In the genomic region with DNA sequence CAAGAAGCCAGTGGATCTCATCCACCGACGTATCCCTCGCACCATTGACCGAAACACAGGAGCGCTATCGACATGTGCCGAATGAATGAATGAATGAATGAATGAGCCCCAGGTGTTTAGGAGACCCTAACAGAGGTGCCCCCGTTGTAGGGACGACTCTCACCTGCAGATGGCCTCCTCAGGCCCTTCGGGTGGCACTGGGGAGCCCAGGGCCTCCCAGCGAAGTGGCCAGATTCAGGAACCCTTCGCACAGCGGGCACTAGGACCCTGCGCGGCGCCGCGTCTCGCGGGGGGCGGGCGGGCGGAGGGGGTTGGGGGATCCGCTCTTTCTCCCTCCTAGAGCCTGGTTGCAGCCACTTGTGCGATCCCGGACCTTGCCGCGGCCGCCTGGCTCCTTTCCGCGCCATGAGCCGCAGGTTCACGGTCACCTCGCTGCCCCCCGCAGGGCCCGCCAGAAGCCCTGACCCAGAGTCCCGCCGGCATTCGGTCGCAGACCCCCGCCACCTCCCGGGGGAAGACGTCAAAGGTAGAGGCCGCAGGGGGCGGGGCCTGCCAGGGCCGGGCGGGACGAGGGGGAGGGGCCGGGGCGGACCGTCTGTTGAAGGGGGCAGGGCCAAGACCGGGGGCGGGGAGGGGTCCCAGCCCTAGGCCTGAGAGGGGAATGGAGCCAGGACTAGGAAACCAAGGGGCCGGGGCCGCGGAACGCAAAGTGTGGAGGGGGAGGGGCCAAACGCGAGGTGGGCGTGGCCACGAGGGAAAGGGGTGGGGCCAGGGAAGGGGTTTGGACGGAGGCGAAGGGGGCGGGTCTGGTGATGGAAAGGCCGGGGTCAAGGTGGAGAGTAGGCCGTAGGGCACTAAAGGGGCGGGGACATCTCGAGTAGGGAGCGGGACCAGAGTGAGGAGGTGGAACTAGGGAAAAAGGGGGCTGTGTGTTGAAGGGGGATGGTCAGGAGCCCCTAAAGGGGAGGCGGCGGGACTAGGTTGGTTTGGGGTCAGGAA, we compare ENCODE assay signal across 1 cellular context.
TF ChIP-seq lines count a peak whose summit lies in the region.

No MANE protein-coding gene starts in this region.

TF ChIP-seq in HepG2, 621 proteins besides CTCF, POLR2A, EP300 and RAD21 (continued from another document and continues in another):
- TF ChIP-seq, protein P1, sequence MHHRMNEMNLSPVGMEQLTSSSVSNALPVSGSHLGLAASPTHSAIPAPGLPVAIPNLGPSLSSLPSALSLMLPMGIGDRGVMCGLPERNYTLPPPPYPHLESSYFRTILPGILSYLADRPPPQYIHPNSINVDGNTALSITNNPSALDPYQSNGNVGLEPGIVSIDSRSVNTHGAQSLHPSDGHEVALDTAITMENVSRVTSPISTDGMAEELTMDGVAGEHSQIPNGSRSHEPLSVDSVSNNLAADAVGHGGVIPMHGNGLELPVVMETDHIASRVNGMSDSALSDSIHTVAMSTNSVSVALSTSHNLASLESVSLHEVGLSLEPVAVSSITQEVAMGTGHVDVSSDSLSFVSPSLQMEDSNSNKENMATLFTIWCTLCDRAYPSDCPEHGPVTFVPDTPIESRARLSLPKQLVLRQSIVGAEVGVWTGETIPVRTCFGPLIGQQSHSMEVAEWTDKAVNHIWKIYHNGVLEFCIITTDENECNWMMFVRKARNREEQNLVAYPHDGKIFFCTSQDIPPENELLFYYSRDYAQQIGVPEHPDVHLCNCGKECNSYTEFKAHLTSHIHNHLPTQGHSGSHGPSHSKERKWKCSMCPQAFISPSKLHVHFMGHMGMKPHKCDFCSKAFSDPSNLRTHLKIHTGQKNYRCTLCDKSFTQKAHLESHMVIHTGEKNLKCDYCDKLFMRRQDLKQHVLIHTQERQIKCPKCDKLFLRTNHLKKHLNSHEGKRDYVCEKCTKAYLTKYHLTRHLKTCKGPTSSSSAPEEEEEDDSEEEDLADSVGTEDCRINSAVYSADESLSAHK (CRISPR knock-in tag; IDR thresholded peaks at IDR 0.05; ENCODE audit: borderline replicate concordance) = 0 out of 2 replicates have a peak, but pooled peaks have one; percentile 83
- TF ChIP-seq SIX1 (CRISPR knock-in tag; IDR thresholded peaks at IDR 0.05; ENCODE audit: borderline replicate concordance) = no peak
- no peak for TF ChIP-seq RFX1 (IDR thresholded peaks at IDR 0.05)
- TF ChIP-seq, protein P2, sequence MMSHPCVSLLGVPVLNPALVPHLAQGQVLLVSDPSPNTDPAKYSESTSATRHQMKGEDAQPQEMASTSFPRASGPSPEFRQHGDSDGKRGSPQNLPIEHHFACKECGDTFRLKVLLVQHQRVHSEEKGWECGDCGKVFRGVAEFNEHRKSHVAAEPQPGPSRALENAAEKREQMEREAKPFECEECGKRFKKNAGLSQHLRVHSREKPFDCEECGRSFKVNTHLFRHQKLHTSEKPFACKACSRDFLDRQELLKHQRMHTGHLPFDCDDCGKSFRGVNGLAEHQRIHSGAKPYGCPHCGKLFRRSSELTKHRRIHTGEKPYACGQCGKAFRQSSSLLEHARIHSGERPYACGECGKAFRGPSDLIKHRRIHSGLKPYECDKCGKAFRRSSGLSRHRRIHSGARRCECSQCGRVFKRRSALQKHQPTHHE (CRISPR knock-in tag; IDR thresholded peaks at IDR 0.05; ENCODE audit: borderline replicate concordance) = no peak
- TF ChIP-seq, protein P3, sequence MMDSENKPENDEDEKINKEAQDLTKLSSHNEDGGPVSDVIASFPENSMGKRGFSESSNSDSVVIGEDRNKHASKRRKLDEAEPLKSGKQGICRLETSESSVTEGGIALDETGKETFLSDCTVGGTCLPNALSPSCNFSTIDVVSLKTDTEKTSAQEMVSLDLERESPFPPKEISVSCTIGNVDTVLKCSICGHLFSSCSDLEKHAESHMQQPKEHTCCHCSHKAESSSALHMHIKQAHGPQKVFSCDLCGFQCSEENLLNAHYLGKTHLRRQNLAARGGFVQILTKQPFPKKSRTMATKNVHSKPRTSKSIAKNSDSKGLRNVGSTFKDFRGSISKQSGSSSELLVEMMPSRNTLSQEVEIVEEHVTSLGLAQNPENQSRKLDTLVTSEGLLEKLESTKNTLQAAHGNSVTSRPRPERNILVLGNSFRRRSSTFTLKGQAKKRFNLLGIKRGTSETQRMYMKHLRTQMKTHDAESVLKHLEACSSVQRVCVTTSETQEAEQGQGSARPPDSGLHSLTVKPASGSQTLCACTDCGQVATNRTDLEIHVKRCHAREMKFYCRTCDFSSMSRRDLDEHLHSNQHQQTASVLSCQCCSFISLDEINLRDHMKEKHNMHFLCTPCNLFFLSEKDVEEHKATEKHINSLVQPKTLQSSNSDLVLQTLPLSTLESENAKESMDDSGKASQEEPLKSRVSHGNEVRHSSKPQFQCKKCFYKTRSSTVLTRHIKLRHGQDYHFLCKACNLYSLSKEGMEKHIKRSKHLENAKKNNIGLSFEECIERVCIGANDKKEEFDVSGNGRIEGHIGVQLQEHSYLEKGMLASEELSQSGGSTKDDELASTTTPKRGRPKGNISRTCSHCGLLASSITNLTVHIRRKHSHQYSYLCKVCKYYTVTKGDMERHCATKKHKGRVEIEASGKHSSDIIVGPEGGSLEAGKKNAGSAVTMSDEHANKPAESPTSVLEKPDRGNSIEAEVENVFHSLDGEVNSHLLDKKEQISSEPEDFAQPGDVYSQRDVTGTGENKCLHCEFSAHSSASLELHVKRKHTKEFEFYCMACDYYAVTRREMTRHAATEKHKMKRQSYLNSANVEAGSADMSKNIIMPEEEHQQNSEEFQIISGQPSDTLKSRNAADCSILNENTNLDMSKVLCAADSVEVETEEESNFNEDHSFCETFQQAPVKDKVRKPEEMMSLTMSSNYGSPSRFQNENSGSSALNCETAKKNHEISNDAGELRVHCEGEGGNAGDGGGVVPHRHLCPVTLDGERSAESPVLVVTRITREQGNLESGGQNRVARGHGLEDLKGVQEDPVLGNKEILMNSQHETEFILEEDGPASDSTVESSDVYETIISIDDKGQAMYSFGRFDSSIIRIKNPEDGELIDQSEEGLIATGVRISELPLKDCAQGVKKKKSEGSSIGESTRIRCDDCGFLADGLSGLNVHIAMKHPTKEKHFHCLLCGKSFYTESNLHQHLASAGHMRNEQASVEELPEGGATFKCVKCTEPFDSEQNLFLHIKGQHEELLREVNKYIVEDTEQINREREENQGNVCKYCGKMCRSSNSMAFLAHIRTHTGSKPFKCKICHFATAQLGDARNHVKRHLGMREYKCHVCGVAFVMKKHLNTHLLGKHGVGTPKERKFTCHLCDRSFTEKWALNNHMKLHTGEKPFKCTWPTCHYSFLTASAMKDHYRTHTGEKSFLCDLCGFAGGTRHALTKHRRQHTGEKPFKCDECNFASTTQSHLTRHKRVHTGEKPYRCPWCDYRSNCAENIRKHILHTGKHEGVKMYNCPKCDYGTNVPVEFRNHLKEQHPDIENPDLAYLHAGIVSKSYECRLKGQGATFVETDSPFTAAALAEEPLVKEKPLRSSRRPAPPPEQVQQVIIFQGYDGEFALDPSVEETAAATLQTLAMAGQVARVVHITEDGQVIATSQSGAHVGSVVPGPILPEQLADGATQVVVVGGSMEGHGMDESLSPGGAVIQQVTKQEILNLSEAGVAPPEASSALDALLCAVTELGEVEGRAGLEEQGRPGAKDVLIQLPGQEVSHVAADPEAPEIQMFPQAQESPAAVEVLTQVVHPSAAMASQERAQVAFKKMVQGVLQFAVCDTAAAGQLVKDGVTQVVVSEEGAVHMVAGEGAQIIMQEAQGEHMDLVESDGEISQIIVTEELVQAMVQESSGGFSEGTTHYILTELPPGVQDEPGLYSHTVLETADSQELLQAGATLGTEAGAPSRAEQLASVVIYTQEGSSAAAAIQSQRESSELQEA (CRISPR knock-in tag; IDR thresholded peaks at IDR 0.05; ENCODE audit: not compliant biosample characterization) = peak; percentile 67
- TF ChIP-seq, protein P4, sequence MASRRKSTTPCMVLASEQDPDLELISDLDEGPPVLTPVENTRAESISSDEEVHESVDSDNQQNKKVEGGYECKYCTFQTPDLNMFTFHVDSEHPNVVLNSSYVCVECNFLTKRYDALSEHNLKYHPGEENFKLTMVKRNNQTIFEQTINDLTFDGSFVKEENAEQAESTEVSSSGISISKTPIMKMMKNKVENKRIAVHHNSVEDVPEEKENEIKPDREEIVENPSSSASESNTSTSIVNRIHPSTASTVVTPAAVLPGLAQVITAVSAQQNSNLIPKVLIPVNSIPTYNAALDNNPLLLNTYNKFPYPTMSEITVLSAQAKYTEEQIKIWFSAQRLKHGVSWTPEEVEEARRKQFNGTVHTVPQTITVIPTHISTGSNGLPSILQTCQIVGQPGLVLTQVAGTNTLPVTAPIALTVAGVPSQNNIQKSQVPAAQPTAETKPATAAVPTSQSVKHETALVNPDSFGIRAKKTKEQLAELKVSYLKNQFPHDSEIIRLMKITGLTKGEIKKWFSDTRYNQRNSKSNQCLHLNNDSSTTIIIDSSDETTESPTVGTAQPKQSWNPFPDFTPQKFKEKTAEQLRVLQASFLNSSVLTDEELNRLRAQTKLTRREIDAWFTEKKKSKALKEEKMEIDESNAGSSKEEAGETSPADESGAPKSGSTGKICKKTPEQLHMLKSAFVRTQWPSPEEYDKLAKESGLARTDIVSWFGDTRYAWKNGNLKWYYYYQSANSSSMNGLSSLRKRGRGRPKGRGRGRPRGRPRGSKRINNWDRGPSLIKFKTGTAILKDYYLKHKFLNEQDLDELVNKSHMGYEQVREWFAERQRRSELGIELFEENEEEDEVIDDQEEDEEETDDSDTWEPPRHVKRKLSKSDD (CRISPR knock-in tag; IDR thresholded peaks at IDR 0.05; ENCODE audit: low read depth) = no peak
- TF ChIP-seq POLR2AphosphoS5 (IDR thresholded peaks at IDR 0.05; ENCODE audit: low read depth, low read length) = peak; percentile 45; the same call in 1 of the 2 replicates
- no peak for TF ChIP-seq SMARCE1 (IDR thresholded peaks at IDR 0.05; ENCODE audit: borderline replicate concordance)
- TF ChIP-seq EEA1 (CRISPR knock-in tag; IDR thresholded peaks at IDR 0.05; ENCODE audit: borderline replicate concordance) = no peak; the same call in 1 of the 2 replicates
- no peak for TF ChIP-seq ZC3H4 (CRISPR knock-in tag; IDR thresholded peaks at IDR 0.05; ENCODE audit: borderline replicate concordance)
- TF ChIP-seq, protein P5, sequence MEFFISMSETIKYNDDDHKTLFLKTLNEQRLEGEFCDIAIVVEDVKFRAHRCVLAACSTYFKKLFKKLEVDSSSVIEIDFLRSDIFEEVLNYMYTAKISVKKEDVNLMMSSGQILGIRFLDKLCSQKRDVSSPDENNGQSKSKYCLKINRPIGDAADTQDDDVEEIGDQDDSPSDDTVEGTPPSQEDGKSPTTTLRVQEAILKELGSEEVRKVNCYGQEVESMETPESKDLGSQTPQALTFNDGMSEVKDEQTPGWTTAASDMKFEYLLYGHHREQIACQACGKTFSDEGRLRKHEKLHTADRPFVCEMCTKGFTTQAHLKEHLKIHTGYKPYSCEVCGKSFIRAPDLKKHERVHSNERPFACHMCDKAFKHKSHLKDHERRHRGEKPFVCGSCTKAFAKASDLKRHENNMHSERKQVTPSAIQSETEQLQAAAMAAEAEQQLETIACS (CRISPR knock-in tag; IDR thresholded peaks at IDR 0.05) = no peak
- TF ChIP-seq ZNF660 (CRISPR knock-in tag; IDR thresholded peaks at IDR 0.05; ENCODE audit: borderline replicate concordance, low read depth) = no peak
- TF ChIP-seq SMAD3 (CRISPR knock-in tag; IDR thresholded peaks at IDR 0.05) = no peak
- TF ChIP-seq ZNF792 (CRISPR knock-in tag; IDR thresholded peaks at IDR 0.05) = no peak
- TF ChIP-seq ZNF709 (CRISPR knock-in tag; IDR thresholded peaks at IDR 0.05) = peak; percentile 50; the same call in 1 of the 2 replicates
- peak; percentile 42; the same call in 1 of the 2 replicates for TF ChIP-seq NR2F2 (IDR thresholded peaks at IDR 0.05; ENCODE audit: borderline replicate concordance, low read depth)
- peak; percentile 56 for TF ChIP-seq NR2F6 (IDR thresholded peaks at IDR 0.05)
- peak; percentile 20; the same call in 1 of the 2 replicates for TF ChIP-seq NR2F6 (CRISPR knock-in tag; IDR thresholded peaks at IDR 0.05)
- no peak for TF ChIP-seq ISX (CRISPR knock-in tag; conservative IDR thresholded peaks at IDR 0.05)
- TF ChIP-seq, protein P6, sequence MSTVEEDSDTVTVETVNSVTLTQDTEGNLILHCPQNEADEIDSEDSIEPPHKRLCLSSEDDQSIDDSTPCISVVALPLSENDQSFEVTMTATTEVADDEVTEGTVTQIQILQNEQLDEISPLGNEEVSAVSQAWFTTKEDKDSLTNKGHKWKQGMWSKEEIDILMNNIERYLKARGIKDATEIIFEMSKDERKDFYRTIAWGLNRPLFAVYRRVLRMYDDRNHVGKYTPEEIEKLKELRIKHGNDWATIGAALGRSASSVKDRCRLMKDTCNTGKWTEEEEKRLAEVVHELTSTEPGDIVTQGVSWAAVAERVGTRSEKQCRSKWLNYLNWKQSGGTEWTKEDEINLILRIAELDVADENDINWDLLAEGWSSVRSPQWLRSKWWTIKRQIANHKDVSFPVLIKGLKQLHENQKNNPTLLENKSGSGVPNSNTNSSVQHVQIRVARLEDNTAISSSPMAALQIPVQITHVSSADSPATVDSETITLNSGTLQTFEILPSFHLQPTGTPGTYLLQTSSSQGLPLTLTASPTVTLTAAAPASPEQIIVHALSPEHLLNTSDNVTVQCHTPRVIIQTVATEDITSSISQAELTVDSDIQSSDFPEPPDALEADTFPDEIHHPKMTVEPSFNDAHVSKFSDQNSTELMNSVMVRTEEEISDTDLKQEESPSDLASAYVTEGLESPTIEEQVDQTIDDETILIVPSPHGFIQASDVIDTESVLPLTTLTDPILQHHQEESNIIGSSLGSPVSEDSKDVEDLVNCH (CRISPR knock-in tag; IDR thresholded peaks at IDR 0.05) = no peak
- no peak for TF ChIP-seq ZNF652 (CRISPR knock-in tag; IDR thresholded peaks at IDR 0.05; ENCODE audit: borderline replicate concordance, low read depth)
- TF ChIP-seq, protein P7, sequence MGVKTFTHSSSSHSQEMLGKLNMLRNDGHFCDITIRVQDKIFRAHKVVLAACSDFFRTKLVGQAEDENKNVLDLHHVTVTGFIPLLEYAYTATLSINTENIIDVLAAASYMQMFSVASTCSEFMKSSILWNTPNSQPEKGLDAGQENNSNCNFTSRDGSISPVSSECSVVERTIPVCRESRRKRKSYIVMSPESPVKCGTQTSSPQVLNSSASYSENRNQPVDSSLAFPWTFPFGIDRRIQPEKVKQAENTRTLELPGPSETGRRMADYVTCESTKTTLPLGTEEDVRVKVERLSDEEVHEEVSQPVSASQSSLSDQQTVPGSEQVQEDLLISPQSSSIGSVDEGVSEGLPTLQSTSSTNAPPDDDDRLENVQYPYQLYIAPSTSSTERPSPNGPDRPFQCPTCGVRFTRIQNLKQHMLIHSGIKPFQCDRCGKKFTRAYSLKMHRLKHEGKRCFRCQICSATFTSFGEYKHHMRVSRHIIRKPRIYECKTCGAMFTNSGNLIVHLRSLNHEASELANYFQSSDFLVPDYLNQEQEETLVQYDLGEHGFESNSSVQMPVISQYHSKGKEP (CRISPR knock-in tag; IDR thresholded peaks at IDR 0.05) = no peak
- TF ChIP-seq KDM3A (CRISPR knock-in tag; IDR thresholded peaks at IDR 0.05; ENCODE audit: low read depth) = peak; percentile 80; the same call in 1 of the 2 replicates
- TF ChIP-seq NRL (CRISPR knock-in tag; IDR thresholded peaks at IDR 0.05; ENCODE audit: borderline replicate concordance) = peak; percentile 63; the same call in 1 of the 2 replicates
- no peak for TF ChIP-seq MZF1 (CRISPR knock-in tag; IDR thresholded peaks at IDR 0.05; ENCODE audit: borderline replicate concordance)
- 0 out of 2 replicates have a peak, but pooled peaks have one; percentile 42 for TF ChIP-seq ZNF34 (CRISPR knock-in tag; IDR thresholded peaks at IDR 0.05; ENCODE audit: borderline replicate concordance)
- no peak; the same call in none of the 2 replicates for TF ChIP-seq ZNF547 (CRISPR knock-in tag; IDR thresholded peaks at IDR 0.05)
- TF ChIP-seq FOXK2 (IDR thresholded peaks at IDR 0.05) = no peak
- TF ChIP-seq MAZ (IDR thresholded peaks at IDR 0.05; ENCODE audit: borderline replicate concordance, low read depth, low read length) = peak; percentile 62; the same call in 1 of the 2 replicates
- TF ChIP-seq MAZ (CRISPR knock-in tag; IDR thresholded peaks at IDR 0.05; ENCODE audit: low read depth) = peak; percentile 79
- peak; percentile 98 for TF ChIP-seq ZMYM3 (CRISPR knock-in tag; IDR thresholded peaks at IDR 0.05)
- 0 out of 2 replicates have a peak, but pooled peaks have one; percentile 17 for TF ChIP-seq RCOR2 (CRISPR knock-in tag; IDR thresholded peaks at IDR 0.05)
